Comparison of ENCODE assay signal across 21 cellular contexts in the genomic region with DNA sequence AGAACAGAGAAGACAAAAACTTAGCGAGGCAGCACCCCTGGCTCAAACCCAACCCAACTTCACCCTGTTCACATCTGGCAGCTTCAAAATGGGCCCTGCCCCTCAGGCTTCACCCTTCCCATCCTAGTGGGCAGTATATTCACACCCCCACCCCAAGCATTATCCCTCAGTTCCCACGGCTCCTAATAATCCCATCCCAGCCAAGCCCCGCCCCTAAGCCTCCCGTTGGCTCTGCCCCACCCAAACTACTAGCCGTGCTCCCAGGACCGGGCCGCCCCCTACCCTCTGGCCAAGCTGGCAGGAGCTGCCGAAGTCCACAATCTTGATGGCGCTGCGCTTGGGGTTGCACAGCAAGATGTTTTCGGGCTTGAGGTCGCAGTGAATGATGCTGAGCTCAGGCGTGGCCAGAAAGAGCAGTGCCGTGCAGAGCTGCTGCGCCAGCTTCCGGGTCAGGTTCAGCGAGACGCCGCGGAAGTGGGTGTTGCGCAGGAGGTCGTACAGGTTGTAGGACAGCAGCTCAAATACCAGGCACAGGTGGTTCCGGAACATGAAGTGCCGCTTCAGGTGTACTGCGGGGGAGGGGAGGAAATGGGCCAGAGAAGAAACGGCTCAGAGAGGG. TPM values are rescaled to one million over a fixed set of nuclear protein-coding genes. Genes with fewer than 3 reads are reported as not detected.
DNase-seq lines count a peak whose midpoint lies in the region; ATAC-seq and TF ChIP-seq lines count a peak whose summit lies in the region.
"Had no signal": no experiment of that assay in that cellular context is flagged by ENCODE, and none has a peak within 500 bp of the region (broad histone marks: within the 10 kb centered on the region; RNA-seq: fewer than 3 reads in every experiment).

No MANE protein-coding gene starts in this region.

- intact Hi-C loops in head of caudate nucleus (cut with DNase I), result no loop called here

- no peaks in the 10 kb centered on the region for H3K9me3 ChIP-seq in RWPE2 (ENCODE audit: severe bottlenecking)
- H3K9me3 ChIP-seq: body of pancreas, lower lobe of right lung had no signal

- ATAC-seq in activated T-cell treated with anti-CD3 and anti-CD28 coated beads, Interleukin-2, amount 50 U/mL, for 4 hours, result no peak
- no peak for ATAC-seq in RWPE2 (ENCODE audit: low read depth)
- ATAC-seq in effector memory CD8-positive, alpha-beta T cell (replicated peaks), result peak; percentile 31
- no peak for ATAC-seq in stimulated activated memory B cell treated with anti-CD40 and anti-IgM and Interleukin-4, amounts not matched to agents 10 μg/mL and 1 μg/mL and 100 μg/mL, for 72 hours
- ATAC-seq in GM18868 (IDR thresholded peaks at IDR 0.05; ENCODE audit: unreplicated experiment), result no peak
- ATAC-seq: body of pancreas, lower lobe of right lung, right cardiac atrium had no signal

- peak overlapping the region; percentile 87 to 94 for H3K27ac Mint-ChIP-seq in effector memory CD8-positive, alpha-beta T cell
- peak overlapping the region; percentile 73 for H3K27ac Mint-ChIP-seq in stimulated activated memory B cell treated with anti-CD40 and anti-IgM and Interleukin-4, amounts not matched to agents 10 μg/mL and 1 μg/mL and 100 μg/mL, for 72 hours
- H3K27ac Mint-ChIP-seq: activated CD4-positive, alpha-beta T cell treated with anti-CD3 and anti-CD28 coated beads, Interleukin-2, amount 10 ng/mL, durations not matched to agents 24 days and 14 days had no signal

- H3K27ac ChIP-seq in RWPE2 (ENCODE audit: poor library complexity, severe bottlenecking), result no peak overlapping the region
- H3K27ac ChIP-seq: body of pancreas, HL-60, lower lobe of right lung had no signal

- H3K4me1 Mint-ChIP-seq in activated T-cell treated with anti-CD3 and anti-CD28 coated beads, Interleukin-2, amount 50 U/mL, for 4 hours (ENCODE audit: low read depth), result peaks cover 33% of the 10 kb centered on the region
- H3K4me1 Mint-ChIP-seq in effector memory CD8-positive, alpha-beta T cell (ENCODE audit: low read depth in 2 of 2), result peaks cover 33 to 39% of the 10 kb centered on the region in 2 donors
- H3K4me1 Mint-ChIP-seq in stimulated activated memory B cell treated with anti-CD40 and anti-IgM and Interleukin-4, amounts not matched to agents 10 μg/mL and 1 μg/mL and 100 μg/mL, for 72 hours, result peaks cover 37% of the 10 kb centered on the region

- H3K4me3 Mint-ChIP-seq in activated T-cell treated with anti-CD3 and anti-CD28 coated beads, Interleukin-2, amount 50 U/mL, for 4 hours, result peak overlapping the region; percentile 48
- peak overlapping the region; percentile 55 to 80 for H3K4me3 Mint-ChIP-seq in effector memory CD8-positive, alpha-beta T cell
- peak overlapping the region; percentile 46 for H3K4me3 Mint-ChIP-seq in stimulated activated memory B cell treated with anti-CD40 and anti-IgM and Interleukin-4, amounts not matched to agents 10 μg/mL and 1 μg/mL and 100 μg/mL, for 72 hours
- H3K4me3 Mint-ChIP-seq: activated CD4-positive, alpha-beta T cell treated with anti-CD3 and anti-CD28 coated beads, Interleukin-2, amount 10 ng/mL, durations not matched to agents 24 days and 14 days; H9 had no signal

- TF ChIP-seq CTCF in RWPE2 (IDR thresholded peaks at IDR 0.05; ENCODE audit: poor library complexity, severe bottlenecking), result no peak

- peaks cover 27% of the 10 kb centered on the region for H3K36me3 ChIP-seq in RWPE2 (ENCODE audit: low read depth)

- H3K27me3 ChIP-seq in RWPE2 (ENCODE audit: insufficient read depth, poor library complexity, severe bottlenecking), result no peaks in the 10 kb centered on the region
- H3K27me3 ChIP-seq: body of pancreas had no signal

- H3K36me3 Mint-ChIP-seq in activated T-cell treated with anti-CD3 and anti-CD28 coated beads, Interleukin-2, amount 50 U/mL, for 4 hours (ENCODE audit: insufficient read depth), result peaks cover 27% of the 10 kb centered on the region
- peaks cover 52% of the 10 kb centered on the region for H3K36me3 Mint-ChIP-seq in effector memory CD8-positive, alpha-beta T cell (ENCODE audit: insufficient read depth)
- H3K36me3 Mint-ChIP-seq in stimulated activated memory B cell treated with anti-CD40 and anti-IgM and Interleukin-4, amounts not matched to agents 10 μg/mL and 1 μg/mL and 100 μg/mL, for 72 hours, result peaks cover 48% of the 10 kb centered on the region

- no peaks in the 10 kb centered on the region for H3K9me3 Mint-ChIP-seq in activated T-cell treated with anti-CD3 and anti-CD28 coated beads, Interleukin-2, amount 50 U/mL, for 4 hours
- H3K9me3 Mint-ChIP-seq in effector memory CD8-positive, alpha-beta T cell, result no peaks in the 10 kb centered on the region
- no peaks in the 10 kb centered on the region for H3K9me3 Mint-ChIP-seq in stimulated activated memory B cell treated with anti-CD40 and anti-IgM and Interleukin-4, amounts not matched to agents 10 μg/mL and 1 μg/mL and 100 μg/mL, for 72 hours
- H3K9me3 Mint-ChIP-seq: activated CD4-positive, alpha-beta T cell treated with anti-CD3 and anti-CD28 coated beads, Interleukin-2, amount 10 ng/mL, durations not matched to agents 24 days and 14 days; H9 had no signal

- H3K4me1 ChIP-seq in RWPE2 (ENCODE audit: insufficient read depth, poor library complexity, severe bottlenecking), result no peaks in the 10 kb centered on the region

- DNase-seq in activated T-cell treated with anti-CD3 and anti-CD28 coated beads, Interleukin-2, amount 50 U/mL, for 4 hours, result no peak
- no peak for DNase-seq in activated T-cell treated with anti-CD3 and anti-CD28 coated beads, Interleukin-2, amount 50 U/mL, for 48 hours
- DNase-seq in RWPE2 (ENCODE audit: low spot score) (peak; percentile 45), cerebellar cortex (ENCODE audit: low spot score) (no peak), head of caudate nucleus (no peak)
- peak; percentile 13 to 54 (median 33) for DNase-seq in effector memory CD8-positive, alpha-beta T cell
- DNase-seq: activated CD4-positive, alpha-beta T cell treated with anti-CD3 and anti-CD28 coated beads, Interleukin-2, amount 10 ng/mL, durations not matched to agents 24 days and 14 days; activated gamma-delta T cell treated with Interleukin-2 at 50 U/mL for 16 hours; body of pancreas; H9; lower lobe of right lung; NCI-H146; NCI-H524 treated with DMSO at 0.1 percent for 48 hours; stimulated activated CD4-positive, alpha-beta T cell treated with anti-CD3 and anti-CD28 coated beads, Interleukin-2, amount 100 ng/mL, for 48 hours had no signal

- no peak overlapping the region for H3K4me3 ChIP-seq in RWPE2 (ENCODE audit: severe bottlenecking)
- H3K4me3 ChIP-seq: body of pancreas, lower lobe of right lung had no signal

- H3K27me3 Mint-ChIP-seq in activated T-cell treated with anti-CD3 and anti-CD28 coated beads, Interleukin-2, amount 50 U/mL, for 4 hours (ENCODE audit: low read depth), result no peaks in the 10 kb centered on the region
- H3K27me3 Mint-ChIP-seq in effector memory CD8-positive, alpha-beta T cell, result no peaks in the 10 kb centered on the region
- no peaks in the 10 kb centered on the region for H3K27me3 Mint-ChIP-seq in stimulated activated memory B cell treated with anti-CD40 and anti-IgM and Interleukin-4, amounts not matched to agents 10 μg/mL and 1 μg/mL and 100 μg/mL, for 72 hours
- H3K27me3 Mint-ChIP-seq: activated CD4-positive, alpha-beta T cell treated with anti-CD3 and anti-CD28 coated beads, Interleukin-2, amount 10 ng/mL, durations not matched to agents 24 days and 14 days had no signal

RNA-seq across cellular contexts. Expression of a gene that starts 5.8 kb away (rescaled TPM):
- total RNA-seq in activated T-cell treated with anti-CD3 and anti-CD28 coated beads, Interleukin-2, amount 50 U/mL, for 4 hours, result 1 to 10 TPM; 2.8 to 3.2 (median 2.8) TPM

RNA-seq across cellular contexts. Expression of a gene that starts 18.1 kb away (rescaled TPM):
- 100 to 1,000 TPM; 738 to 880 (median 839) TPM for total RNA-seq in activated T-cell treated with anti-CD3 and anti-CD28 coated beads, Interleukin-2, amount 50 U/mL, for 4 hours

RNA-seq across cellular contexts. Expression of a gene that starts 49.5 kb away (rescaled TPM):
- total RNA-seq in activated T-cell treated with anti-CD3 and anti-CD28 coated beads, Interleukin-2, amount 50 U/mL, for 4 hours, result not detected
- total RNA-seq: activated CD4-positive, alpha-beta T cell treated with anti-CD3 and anti-CD28 coated beads, Interleukin-2, amount 10 ng/mL, durations not matched to agents 24 days and 14 days; body of pancreas; H9; LHCN-M2; lower lobe of right lung; right cardiac atrium; T-helper 2 cell treated with Interferon-gamma antibody and Interleukin-4, amounts not matched to agents 100 ng/mL and 5 ng/mL, for 36 hours; urinary bladder had no signal

Comparison
In these comparisons a context has a peak if more than half of its experiments do, and no peak if none do; other contexts are left out.
1. DNase-seq: peak in RWPE2 (single experiment) and effector memory CD8-positive, alpha-beta T cell (3 of 3); none in activated T-cell treated with anti-CD3 and anti-CD28 coated beads, Interleukin-2, amount 50 U/mL, for 4 hours (single experiment), activated T-cell treated with anti-CD3 and anti-CD28 coated beads, Interleukin-2, amount 50 U/mL, for 48 hours (0 of 2), cerebellar cortex (single experiment) and head of caudate nucleus (0 of 42).
2. Peak in every context shown above with its lines, with median percentiles within 50 percentile points of each other: H3K4me3 Mint-ChIP-seq.